ENCODE assay signal across 8 cellular contexts in the genomic region with DNA sequence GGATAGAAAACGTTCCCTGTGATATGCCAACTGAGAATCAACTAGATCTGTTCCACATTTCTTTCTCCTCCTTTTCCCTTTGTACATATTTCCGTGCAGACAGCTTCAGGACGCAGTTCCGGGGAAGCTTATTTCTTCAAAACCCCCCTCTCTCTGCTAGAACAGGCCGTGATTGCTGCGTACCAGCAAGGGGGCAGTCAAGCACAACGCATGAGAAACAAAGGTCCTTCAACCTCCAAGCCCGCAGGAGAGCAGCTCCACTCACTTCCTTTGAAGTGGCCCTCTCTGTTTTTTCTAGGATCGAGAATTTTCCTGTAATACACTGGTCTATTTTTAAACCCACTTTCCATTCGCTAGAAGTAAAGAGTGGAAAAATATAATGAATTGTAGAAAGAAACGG.
A peak's percentile ranks its signal among the peaks of the same experiment; 100 is the strongest.
DNase-seq lines count a peak whose midpoint lies in the region; ATAC-seq, FAIRE-seq and TF ChIP-seq lines count a peak whose summit lies in the region.

No MANE protein-coding gene starts in this region.

- no peaks in the 10 kb centered on the region for H4K20me1 ChIP-seq in DND-41 (ENCODE audit: insufficient read depth, low read length)
- no peaks in the 10 kb centered on the region for H4K20me1 ChIP-seq in keratinocyte (ENCODE audit: control insufficient read depth, extremely low read depth, insufficient read depth, low read length)

- TF ChIP-seq EP300 in tibial nerve (IDR thresholded peaks at IDR 0.05): peak in 1 of 2 donors; percentile 51

- H3K4me1 ChIP-seq in DND-41 (ENCODE audit: insufficient read depth, low read length): no peaks in the 10 kb centered on the region
- H3K4me1 ChIP-seq in keratinocyte (ENCODE audit: control insufficient read depth, extremely low read depth, insufficient read depth, low read length): no peaks in the 10 kb centered on the region
- peaks cover 0 to 11% (median 0%) of the 10 kb centered on the region in 4 donors for H3K4me1 ChIP-seq in tibial nerve

- no peak for ATAC-seq in DND-41 (ENCODE audit: insufficient read depth, low read depth)
- no peak for ATAC-seq in HG02973 (IDR thresholded peaks at IDR 0.05; ENCODE audit: unreplicated experiment)
- ATAC-seq in HG03457 (IDR thresholded peaks at IDR 0.05; ENCODE audit: unreplicated experiment): no peak
- no peak for ATAC-seq in HG02588 (IDR thresholded peaks at IDR 0.05; ENCODE audit: unreplicated experiment)

- H3K27ac ChIP-seq in DND-41 (ENCODE audit: low read length) (no peak overlapping the region), brain microvascular endothelial cell (no peak overlapping the region), keratinocyte (ENCODE audit: control insufficient read depth, insufficient read depth, low read length) (no peak overlapping the region), tibial nerve (peak overlapping the region in 1 of 4 donors; percentile 41)

- H3K79me2 ChIP-seq in DND-41 (ENCODE audit: insufficient read depth, low read length) (no peaks in the 10 kb centered on the region), keratinocyte (ENCODE audit: control insufficient read depth, insufficient read depth, low read length) (no peaks in the 10 kb centered on the region)

- in situ Hi-C loops in brain microvascular endothelial cell (cut with HindIII; ENCODE audit: low pct_ligation_motif_present, low sequenced_read_pairs): no loop called here

- FAIRE-seq in keratinocyte (lab: Jason Lieb, UNC): no peak

- TF ChIP-seq POLR2A in tibial nerve (IDR thresholded peaks at IDR 0.05): no peak

- no peak for DNase-seq in DND-41
- DNase-seq in NCI-H187 (lab: John Stamatoyannopoulos, UW): peak; percentile 40 to 77
- peak; percentile 58 for DNase-seq in brain microvascular endothelial cell
- no peak for DNase-seq in keratinocyte (ENCODE audit: low read depth, low spot score)
- DNase-seq in tibial nerve (ENCODE audit: low spot score in 2 of 2): peak; percentile 33 to 54

- H3K4me2 ChIP-seq in DND-41 (ENCODE audit: insufficient read depth, low read length): no peak overlapping the region
- no peak overlapping the region for H3K4me2 ChIP-seq in keratinocyte (ENCODE audit: control insufficient read depth, extremely low read depth, insufficient read depth, low read depth, low read length)

- no peak overlapping the region for H2AFZ ChIP-seq in DND-41 (ENCODE audit: low read depth, low read length)
- H2AFZ ChIP-seq in keratinocyte (ENCODE audit: control insufficient read depth, low read length): no peak overlapping the region

- WGBS in tibial nerve, 2 donors: 6 to 7% methylated on average over 11 of the region's 11 CpGs

- H3K9me1 ChIP-seq in keratinocyte (ENCODE audit: control insufficient read depth, extremely low read depth, insufficient read depth, low read length): no peaks in the 10 kb centered on the region

- H3K9me3 ChIP-seq in DND-41 (ENCODE audit: insufficient read depth, low read length, severe bottlenecking): peaks cover 3% of the 10 kb centered on the region
- H3K9me3 ChIP-seq in keratinocyte (ENCODE audit: control insufficient read depth, low read depth, low read length): no peaks in the 10 kb centered on the region
- no peaks in the 10 kb centered on the region for H3K9me3 ChIP-seq in tibial nerve

- no peaks in the 10 kb centered on the region for H3K27me3 ChIP-seq in DND-41 (ENCODE audit: insufficient read depth, low read length, poor library complexity)
- no peaks in the 10 kb centered on the region for H3K27me3 ChIP-seq in brain microvascular endothelial cell (replicated peaks)
- no peaks in the 10 kb centered on the region for H3K27me3 ChIP-seq in keratinocyte (ENCODE audit: control insufficient read depth, extremely low read depth, insufficient read depth, low read length)
- no peaks in the 10 kb centered on the region for H3K27me3 ChIP-seq in tibial nerve

- no peaks in the 10 kb centered on the region for H3K36me3 ChIP-seq in DND-41 (ENCODE audit: insufficient read depth, low read length)
- H3K36me3 ChIP-seq in brain microvascular endothelial cell (replicated peaks): no peaks in the 10 kb centered on the region
- no peaks in the 10 kb centered on the region for H3K36me3 ChIP-seq in keratinocyte (ENCODE audit: control insufficient read depth in 2 of 2, extremely low read depth in 1 of 2, insufficient read depth in 2 of 2, low read length in 2 of 2)
- H3K36me3 ChIP-seq in tibial nerve: no peaks in the 10 kb centered on the region

- TF ChIP-seq CTCF in DND-41 (IDR thresholded peaks at IDR 0.05; ENCODE audit: borderline replicate concordance, extremely low read depth, low read length, poor library complexity, severe bottlenecking): peak; percentile 46
- TF ChIP-seq CTCF in brain microvascular endothelial cell (IDR thresholded peaks at IDR 0.05; ENCODE audit: low read depth, low read length, missing control alignments): peak; percentile 87
- TF ChIP-seq CTCF in keratinocyte (optimal IDR thresholded peaks at IDR 0.05 in 1 of 3, IDR thresholded peaks at IDR 0.05 in 1 of 3, conservative IDR thresholded peaks at IDR 0.05 in 1 of 3; ENCODE audit: extremely low read depth in 1 of 3, insufficient read depth in 2 of 3, low read length in 3 of 3): peak in 2 of 3 experiments; percentile 8 to 29
- peak; percentile 25 to 85 (median 61) for TF ChIP-seq CTCF in tibial nerve (IDR thresholded peaks at IDR 0.05)

- dilution Hi-C loops in keratinocyte (cut with MboI; ENCODE audit: extremely low pct_ligation_motif_present, low sequenced_read_pairs): no loop called here

- H3K9ac ChIP-seq in DND-41 (ENCODE audit: low read depth, low read length): no peak overlapping the region
- no peak overlapping the region for H3K9ac ChIP-seq in keratinocyte (ENCODE audit: control insufficient read depth, extremely low read depth, insufficient read depth, low read length)

- no peak overlapping the region for H3K4me3 ChIP-seq in DND-41 (ENCODE audit: low read depth in 1 of 2, low read length in 2 of 2)
- H3K4me3 ChIP-seq in brain microvascular endothelial cell (ENCODE audit: low read depth, low read length): no peak overlapping the region
- H3K4me3 ChIP-seq in keratinocyte (ENCODE audit: control insufficient read depth in 2 of 3, extremely low read depth in 1 of 3, insufficient read depth in 2 of 3, low read depth in 1 of 3, low read length in 3 of 3): no peak overlapping the region
- H3K4me3 ChIP-seq in tibial nerve: no peak overlapping the region

Comparison
In these comparisons a context has a peak if more than half of its experiments do, and no peak if none do; other contexts are left out.
1. DNase-seq: peak in NCI-H187 (2 of 2), brain microvascular endothelial cell (single experiment) and tibial nerve (2 of 2); none in DND-41 (single experiment) and keratinocyte (single experiment).
2. CTCF ChIP-seq: peak in every context shown above with its lines; median percentile 87 in brain microvascular endothelial cell; 61 in tibial nerve; 46 in DND-41; 18 in keratinocyte.